Comparison of ENCODE assay signal across 14 cellular contexts in genomic region chr20:34089655-34090324, GRCh38. TPM values are rescaled to one million over a fixed set of nuclear protein-coding genes. Genes with fewer than 3 reads are reported as not detected.
A peak's percentile ranks its signal among the peaks of the same experiment; 100 is the strongest.
DNase-seq lines count a peak whose midpoint lies in the region; ATAC-seq and TF ChIP-seq lines count a peak whose summit lies in the region.
"Had no signal": no experiment of that assay in that cellular context is flagged by ENCODE, and none has a peak within 500 bp of the region (broad histone marks: within the 10 kb centered on the region; RNA-seq: fewer than 3 reads in every experiment).

No MANE protein-coding gene starts in this region.

- POLR2A ChIA-PET in HCT116 (lab: Charles Lee): no interaction called here

- H2AFZ ChIP-seq in HCT116 (ENCODE audit: low read depth, low read length, poor library complexity, severe bottlenecking): no peak overlapping the region

- no peaks in the 10 kb centered on the region for H3K9me3 Mint-ChIP-seq in activated naive CD8-positive, alpha-beta T cell (ENCODE audit: low read depth)
- no peaks in the 10 kb centered on the region for H3K9me3 Mint-ChIP-seq in stimulated activated naive B cell treated with anti-CD40 and anti-IgM and Interleukin-4, amounts not matched to agents 10 μg/mL and 1 μg/mL and 100 μg/mL, for 72 hours

- H3K27me3 Mint-ChIP-seq in activated naive CD8-positive, alpha-beta T cell: no peaks in the 10 kb centered on the region
- H3K27me3 Mint-ChIP-seq in stimulated activated naive B cell treated with anti-CD40 and anti-IgM and Interleukin-4, amounts not matched to agents 10 μg/mL and 1 μg/mL and 100 μg/mL, for 72 hours: no peaks in the 10 kb centered on the region

- H3K79me2 ChIP-seq in HCT116 (ENCODE audit: insufficient read depth, low read length): peaks cover 54% of the 10 kb centered on the region

- H3K27ac Mint-ChIP-seq in activated naive CD8-positive, alpha-beta T cell: peak overlapping the region; percentile 35
- no peak overlapping the region for H3K27ac Mint-ChIP-seq in stimulated activated naive B cell treated with anti-CD40 and anti-IgM and Interleukin-4, amounts not matched to agents 10 μg/mL and 1 μg/mL and 100 μg/mL, for 72 hours

- ATAC-seq in HCT116 (no peak), HG03135 (IDR thresholded peaks at IDR 0.05; ENCODE audit: unreplicated experiment) (no peak), HG03097 (IDR thresholded peaks at IDR 0.05; ENCODE audit: low FRiP score, unreplicated experiment) (no peak)
- no peak for ATAC-seq in stimulated activated naive B cell treated with anti-CD40 and anti-IgM and Interleukin-4, amounts not matched to agents 10 μg/mL and 1 μg/mL and 100 μg/mL, for 72 hours (replicated peaks)

- H3K4me1 ChIP-seq in HCT116 (ENCODE audit: control insufficient read depth in 1 of 2, insufficient read depth in 2 of 2, low read length in 2 of 2): no peaks in the 10 kb centered on the region
- H3K4me1 ChIP-seq: SJSA1, vagina had no signal

- peaks cover 47 to 60% of the 10 kb centered on the region in 2 experiments for H3K36me3 ChIP-seq in HCT116 (ENCODE audit: control insufficient read depth in 1 of 2, insufficient read depth in 2 of 2, low read length in 2 of 2)

- no peak overlapping the region for H3K9ac ChIP-seq in HCT116 (ENCODE audit: low read length)

- H3K27me3 ChIP-seq in HCT116 (ENCODE audit: insufficient read depth, low read length): no peaks in the 10 kb centered on the region
- H3K27me3 ChIP-seq: SJSA1, vagina had no signal

- peaks cover 10% of the 10 kb centered on the region; the same call in 1 of the 2 replicates for H4K20me1 ChIP-seq in HCT116 (ENCODE audit: insufficient read depth)

- no peak for TF ChIP-seq POLR2A in HCT116 (IDR thresholded peaks at IDR 0.05; ENCODE audit: borderline replicate concordance, extremely low read depth, insufficient read depth, insufficient read length)

- TF ChIP-seq CTCF in C4-2B (conservative IDR thresholded peaks at IDR 0.05): no peak
- TF ChIP-seq CTCF in HCT116 (IDR thresholded peaks at IDR 0.05 in 2 of 3, conservative IDR thresholded peaks at IDR 0.05 in 1 of 3; ENCODE audit: borderline replicate concordance in 1 of 3, insufficient read depth in 1 of 3, low read depth in 2 of 3, low read length in 2 of 3): no peak

- peaks cover 17% of the 10 kb centered on the region for H3K4me1 Mint-ChIP-seq in activated naive CD8-positive, alpha-beta T cell (ENCODE audit: low read depth)
- H3K4me1 Mint-ChIP-seq in stimulated activated naive B cell treated with anti-CD40 and anti-IgM and Interleukin-4, amounts not matched to agents 10 μg/mL and 1 μg/mL and 100 μg/mL, for 72 hours: peaks cover 0 to 7% of the 10 kb centered on the region in 2 donors

- RAD21 ChIA-PET in HCT116 (lab: Charles Lee; ENCODE audit: low non-redundant PET in 1 of 2, low total read pairs in 2 of 2, uncharacterized antibody in 2 of 2, unreplicated experiment in 2 of 2): no interaction called here

- H3K27ac ChIP-seq in C4-2B (peak overlapping the region; percentile 63), HCT116 (ENCODE audit: low read depth, low read length) (no peak overlapping the region)
- H3K27ac ChIP-seq: SJSA1, vagina had no signal

- H3K9me3 ChIP-seq in HCT116 (ENCODE audit: control insufficient read depth in 1 of 2, insufficient read depth in 1 of 2, low read depth in 1 of 2, low read length in 2 of 2): no peaks in the 10 kb centered on the region
- H3K9me3 ChIP-seq: SJSA1, vagina had no signal

- H3K9me2 ChIP-seq in HCT116 (ENCODE audit: insufficient read depth): no peaks in the 10 kb centered on the region

- peaks cover 6% of the 10 kb centered on the region for H3K36me3 Mint-ChIP-seq in activated naive CD8-positive, alpha-beta T cell
- peaks cover 30 to 53% of the 10 kb centered on the region in 2 donors for H3K36me3 Mint-ChIP-seq in stimulated activated naive B cell treated with anti-CD40 and anti-IgM and Interleukin-4, amounts not matched to agents 10 μg/mL and 1 μg/mL and 100 μg/mL, for 72 hours

- CTCF ChIA-PET in HCT116 (lab: Charles Lee): no interaction called here

- no peak overlapping the region for H3K4me2 ChIP-seq in HCT116 (ENCODE audit: low read length)

- DNase-seq in HCT116 (ENCODE audit: low read depth, low spot score) (no peak), left kidney (ENCODE audit: low read depth, low spot score) (peak; percentile 6), amygdala (lab: John Stamatoyannopoulos, UW) (no peak)
- DNase-seq in stimulated activated naive B cell treated with anti-CD40 and anti-IgM and Interleukin-4, amounts not matched to agents 10 μg/mL and 1 μg/mL and 100 μg/mL, for 72 hours: no peak
- DNase-seq: effector CD8-positive, alpha-beta T cell; head of caudate nucleus; mesendoderm; NCI-H226 had no signal

- BruUV-seq in HCT116 (replicated peaks; lab: Mats Ljungman, UMichigan): no TSS peak

- H3K4me3 ChIP-seq in HCT116 (replicated peaks in 1 of 2; ENCODE audit: low read depth in 1 of 2, low read length in 2 of 2): no peak overlapping the region
- H3K4me3 ChIP-seq: SJSA1, vagina had no signal

- no peak overlapping the region for H3K4me3 Mint-ChIP-seq in activated naive CD8-positive, alpha-beta T cell
- no peak overlapping the region for H3K4me3 Mint-ChIP-seq in stimulated activated naive B cell treated with anti-CD40 and anti-IgM and Interleukin-4, amounts not matched to agents 10 μg/mL and 1 μg/mL and 100 μg/mL, for 72 hours

- intact Hi-C loops in HCT116 (cut with micrococcal nuclease): no loop called here

- no peak for TF ChIP-seq RAD21 in HCT116 (IDR thresholded peaks at IDR 0.05; ENCODE audit: low read depth)

TF ChIP-seq in HCT116, 20 proteins besides CTCF, POLR2A, EP300 and RAD21:
- TF ChIP-seq ZFX (IDR thresholded peaks at IDR 0.05) (no peak), EZH2phosphoT487 (IDR thresholded peaks at IDR 0.05; ENCODE audit: borderline replicate concordance) (no peak), POLR2AphosphoS5 (IDR thresholded peaks at IDR 0.05; ENCODE audit: low read depth, low read length) (0 out of 2 replicates have a peak, but pooled peaks have one; percentile 30)

RNA-seq across cellular contexts. Expression of gene EIF2S2, which starts 22.3 kb away (rescaled TPM):
- 121 TPM for total RNA-seq in HCT116 (2021; ENCODE audit: unreplicated experiment)
- 76.3 and 109 TPM in 2 replicates for polyA plus RNA-seq in HCT116 (2012)
